8 cellular contexts compared by ENCODE assay signal in the genomic region with DNA sequence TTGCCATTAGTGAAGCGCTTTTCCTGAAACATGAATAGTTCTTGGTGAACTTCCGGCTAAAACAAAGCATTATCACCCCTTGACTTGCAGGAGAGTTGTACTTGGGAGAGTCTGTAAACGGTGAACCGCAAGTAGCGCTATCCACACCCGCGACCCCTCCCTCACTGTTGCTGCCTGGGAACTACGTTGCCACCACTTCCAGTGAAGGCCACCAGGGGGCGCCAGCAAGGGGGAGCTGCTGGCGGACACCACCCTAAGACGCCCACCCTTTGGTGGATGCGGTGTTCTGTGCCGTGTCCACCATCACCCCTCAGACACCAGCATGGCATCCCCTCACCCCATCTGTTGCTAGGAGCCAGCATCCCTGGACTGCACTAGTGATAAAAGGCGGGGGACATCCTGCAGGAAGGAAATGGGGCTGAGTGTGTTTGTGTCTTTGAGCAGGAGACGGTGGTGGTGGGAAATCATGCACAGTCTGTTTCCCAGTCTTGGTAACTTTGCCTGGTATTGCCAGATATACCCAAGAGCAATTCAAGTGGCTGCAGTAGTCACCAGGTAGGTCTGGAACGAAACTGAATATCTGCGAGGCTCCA.
DNase-seq lines count a peak whose midpoint lies in the region; ATAC-seq, FAIRE-seq and TF ChIP-seq lines count a peak whose summit lies in the region.

No MANE protein-coding gene starts in this region.

- H3K27ac Mint-ChIP-seq in stimulated activated naive CD8-positive, alpha-beta T cell treated with anti-CD3 and anti-CD28 coated beads, Interleukin-15, amount 100 ng/mL, for 72 hours, result no peak overlapping the region

- H3K4me1 Mint-ChIP-seq in stimulated activated naive CD8-positive, alpha-beta T cell treated with anti-CD3 and anti-CD28 coated beads, Interleukin-15, amount 100 ng/mL, for 72 hours, result peaks cover 6% of the 10 kb centered on the region

- no peak for FAIRE-seq in kidney (lab: Jason Lieb, UNC)

- DNase-seq in CD1c-positive myeloid dendritic cell (ENCODE audit: extremely low spot score) (peak; percentile 34), MM.1S (no peak), kidney (no peak), RKO (ENCODE audit: low spot score) (no peak), Kasumi-1 (lab: John Stamatoyannopoulos, UW) (no peak)
- DNase-seq in activated naive CD4-positive, alpha-beta T cell treated with Interleukin-2 at 50 U/mL for 16 hours, result peak; percentile 45
- DNase-seq in stimulated activated naive CD8-positive, alpha-beta T cell treated with anti-CD3 and anti-CD28 coated beads, Interleukin-15, amount 100 ng/mL, for 72 hours, result peak; percentile 36 to 48

- H4K20me1 ChIP-seq in MM.1S (ENCODE audit: insufficient read depth, low read length), result no peaks in the 10 kb centered on the region

- H3K4me1 ChIP-seq in MM.1S (ENCODE audit: low read length), result no peaks in the 10 kb centered on the region
- no peaks in the 10 kb centered on the region for H3K4me1 ChIP-seq in kidney (ENCODE audit: control insufficient read depth in 1 of 2, insufficient read depth in 1 of 2, low read depth in 1 of 2, low read length in 2 of 2)

- ATAC-seq in stimulated activated naive CD8-positive, alpha-beta T cell treated with anti-CD3 and anti-CD28 coated beads, Interleukin-15, amount 100 ng/mL, for 72 hours, result peak; percentile 61
- ATAC-seq in HG02798 (IDR thresholded peaks at IDR 0.05; ENCODE audit: poor library complexity, unreplicated experiment), result no peak

- H3K27me3 ChIP-seq in MM.1S (replicated peaks; ENCODE audit: insufficient read depth, low read length), result no peaks in the 10 kb centered on the region

- no peak overlapping the region for H3K4me2 ChIP-seq in MM.1S (ENCODE audit: low read depth, low read length)

- no peak overlapping the region for H3K9ac ChIP-seq in MM.1S (ENCODE audit: low read length)
- H3K9ac ChIP-seq in kidney (ENCODE audit: low read length in 2 of 2), result no peak overlapping the region

- H3K27me3 Mint-ChIP-seq in stimulated activated naive CD8-positive, alpha-beta T cell treated with anti-CD3 and anti-CD28 coated beads, Interleukin-15, amount 100 ng/mL, for 72 hours, result no peaks in the 10 kb centered on the region

- H3K9me3 ChIP-seq in MM.1S (replicated peaks; ENCODE audit: insufficient read depth, low read length) (no peaks in the 10 kb centered on the region), kidney (ENCODE audit: control insufficient read depth in 1 of 2, low read length in 2 of 2) (no peaks in the 10 kb centered on the region)

- H3K9me2 ChIP-seq in MM.1S (replicated peaks; ENCODE audit: insufficient read depth, low read length), result no peaks in the 10 kb centered on the region

- H2AFZ ChIP-seq in MM.1S (ENCODE audit: low read length), result no peak overlapping the region

- no peak overlapping the region for H3K4me3 Mint-ChIP-seq in stimulated activated naive CD8-positive, alpha-beta T cell treated with anti-CD3 and anti-CD28 coated beads, Interleukin-15, amount 100 ng/mL, for 72 hours

- TF ChIP-seq CTCF in MM.1S (IDR thresholded peaks at IDR 0.05; ENCODE audit: low read length) (peak; percentile 54), kidney (IDR thresholded peaks at IDR 0.05; ENCODE audit: borderline replicate concordance, extremely low read depth, insufficient read depth) (peak; percentile 32)

- H3K27ac ChIP-seq in MM.1S (ENCODE audit: low read length) (no peak overlapping the region), kidney (ENCODE audit: low read depth in 2 of 2, low read length in 2 of 2) (no peak overlapping the region)

- H3K4me3 ChIP-seq in MM.1S (ENCODE audit: low read length) (no peak overlapping the region), kidney (ENCODE audit: low read length in 2 of 2) (no peak overlapping the region)

- intact Hi-C loops in kidney (cut with DNase I), result no loop called here

- no peaks in the 10 kb centered on the region for H3K79me2 ChIP-seq in MM.1S (ENCODE audit: low read length)

- H3K36me3 ChIP-seq in MM.1S (replicated peaks; ENCODE audit: insufficient read depth, low read length) (no peaks in the 10 kb centered on the region), kidney (ENCODE audit: control insufficient read depth in 1 of 2, insufficient read depth in 2 of 2, low read length in 2 of 2) (no peaks in the 10 kb centered on the region)

- H3F3A ChIP-seq in MM.1S (ENCODE audit: insufficient read depth, low read length), result no peaks in the 10 kb centered on the region

- H3K9me3 Mint-ChIP-seq in stimulated activated naive CD8-positive, alpha-beta T cell treated with anti-CD3 and anti-CD28 coated beads, Interleukin-15, amount 100 ng/mL, for 72 hours, result no peaks in the 10 kb centered on the region

Comparison
In these comparisons a context has a peak if more than half of its experiments do, and no peak if none do; other contexts are left out.
1. DNase-seq: peak in CD1c-positive myeloid dendritic cell (single experiment), activated naive CD4-positive, alpha-beta T cell treated with Interleukin-2 at 50 U/mL for 16 hours (single experiment) and stimulated activated naive CD8-positive, alpha-beta T cell treated with anti-CD3 and anti-CD28 coated beads, Interleukin-15, amount 100 ng/mL, for 72 hours (2 of 2); none in MM.1S (single experiment), kidney (single experiment), RKO (single experiment) and Kasumi-1 (0 of 2).